ENCODE assay signal across 1 cellular context in the genomic region with DNA sequence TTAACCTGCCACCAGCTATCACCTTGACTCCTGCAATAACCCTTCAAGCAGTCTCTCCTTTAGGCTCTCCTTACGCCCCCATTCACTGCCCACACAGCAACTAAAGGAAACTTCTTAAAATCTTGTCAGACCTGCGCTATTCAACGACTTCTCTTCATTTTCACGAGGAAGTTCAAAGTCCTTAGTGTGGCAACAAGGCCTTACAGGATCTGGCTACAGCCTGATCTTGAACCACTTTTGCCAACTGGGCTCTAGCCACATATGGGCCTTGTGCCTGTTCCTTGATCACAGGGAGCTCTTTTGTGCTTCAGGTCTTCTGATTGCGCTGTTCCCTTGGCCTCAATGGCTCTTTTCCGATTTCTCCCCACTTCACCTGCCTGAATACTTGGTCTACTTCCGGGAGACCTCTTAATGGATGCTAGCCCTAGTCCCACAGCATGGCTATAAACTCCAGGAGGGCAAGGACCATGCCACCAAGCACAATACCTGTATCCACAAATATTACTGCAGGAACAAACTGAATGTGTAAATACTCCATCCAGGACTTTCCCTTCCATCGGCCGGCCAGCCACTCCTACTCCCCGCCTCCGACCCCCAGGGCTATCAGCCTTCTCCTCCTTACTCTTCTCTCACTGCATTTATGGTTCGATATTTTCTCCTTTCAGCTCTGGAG.
A peak's percentile ranks its signal among the peaks of the same experiment; 100 is the strongest.
TF ChIP-seq lines count a peak whose summit lies in the region.

No MANE protein-coding gene starts in this region.

TF ChIP-seq in HepG2, 621 proteins besides CTCF, POLR2A, EP300 and RAD21 (continued from another document):
- TF ChIP-seq, protein P1, sequence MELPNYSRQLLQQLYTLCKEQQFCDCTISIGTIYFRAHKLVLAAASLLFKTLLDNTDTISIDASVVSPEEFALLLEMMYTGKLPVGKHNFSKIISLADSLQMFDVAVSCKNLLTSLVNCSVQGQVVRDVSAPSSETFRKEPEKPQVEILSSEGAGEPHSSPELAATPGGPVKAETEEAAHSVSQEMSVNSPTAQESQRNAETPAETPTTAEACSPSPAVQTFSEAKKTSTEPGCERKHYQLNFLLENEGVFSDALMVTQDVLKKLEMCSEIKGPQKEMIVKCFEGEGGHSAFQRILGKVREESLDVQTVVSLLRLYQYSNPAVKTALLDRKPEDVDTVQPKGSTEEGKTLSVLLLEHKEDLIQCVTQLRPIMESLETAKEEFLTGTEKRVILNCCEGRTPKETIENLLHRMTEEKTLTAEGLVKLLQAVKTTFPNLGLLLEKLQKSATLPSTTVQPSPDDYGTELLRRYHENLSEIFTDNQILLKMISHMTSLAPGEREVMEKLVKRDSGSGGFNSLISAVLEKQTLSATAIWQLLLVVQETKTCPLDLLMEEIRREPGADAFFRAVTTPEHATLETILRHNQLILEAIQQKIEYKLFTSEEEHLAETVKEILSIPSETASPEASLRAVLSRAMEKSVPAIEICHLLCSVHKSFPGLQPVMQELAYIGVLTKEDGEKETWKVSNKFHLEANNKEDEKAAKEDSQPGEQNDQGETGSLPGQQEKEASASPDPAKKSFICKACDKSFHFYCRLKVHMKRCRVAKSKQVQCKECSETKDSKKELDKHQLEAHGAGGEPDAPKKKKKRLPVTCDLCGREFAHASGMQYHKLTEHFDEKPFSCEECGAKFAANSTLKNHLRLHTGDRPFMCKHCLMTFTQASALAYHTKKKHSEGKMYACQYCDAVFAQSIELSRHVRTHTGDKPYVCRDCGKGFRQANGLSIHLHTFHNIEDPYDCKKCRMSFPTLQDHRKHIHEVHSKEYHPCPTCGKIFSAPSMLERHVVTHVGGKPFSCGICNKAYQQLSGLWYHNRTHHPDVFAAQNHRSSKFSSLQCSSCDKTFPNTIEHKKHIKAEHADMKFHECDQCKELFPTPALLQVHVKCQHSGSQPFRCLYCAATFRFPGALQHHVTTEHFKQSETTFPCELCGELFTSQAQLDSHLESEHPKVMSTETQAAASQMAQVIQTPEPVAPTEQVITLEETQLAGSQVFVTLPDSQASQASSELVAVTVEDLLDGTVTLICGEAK (IDR thresholded peaks at IDR 0.05) = no peak
- TF ChIP-seq, protein P1 (CRISPR knock-in tag; IDR thresholded peaks at IDR 0.05) = no peak
- no peak for TF ChIP-seq ZNF337 (CRISPR knock-in tag; IDR thresholded peaks at IDR 0.05; ENCODE audit: borderline replicate concordance, low read depth)
- TF ChIP-seq, protein P2, sequence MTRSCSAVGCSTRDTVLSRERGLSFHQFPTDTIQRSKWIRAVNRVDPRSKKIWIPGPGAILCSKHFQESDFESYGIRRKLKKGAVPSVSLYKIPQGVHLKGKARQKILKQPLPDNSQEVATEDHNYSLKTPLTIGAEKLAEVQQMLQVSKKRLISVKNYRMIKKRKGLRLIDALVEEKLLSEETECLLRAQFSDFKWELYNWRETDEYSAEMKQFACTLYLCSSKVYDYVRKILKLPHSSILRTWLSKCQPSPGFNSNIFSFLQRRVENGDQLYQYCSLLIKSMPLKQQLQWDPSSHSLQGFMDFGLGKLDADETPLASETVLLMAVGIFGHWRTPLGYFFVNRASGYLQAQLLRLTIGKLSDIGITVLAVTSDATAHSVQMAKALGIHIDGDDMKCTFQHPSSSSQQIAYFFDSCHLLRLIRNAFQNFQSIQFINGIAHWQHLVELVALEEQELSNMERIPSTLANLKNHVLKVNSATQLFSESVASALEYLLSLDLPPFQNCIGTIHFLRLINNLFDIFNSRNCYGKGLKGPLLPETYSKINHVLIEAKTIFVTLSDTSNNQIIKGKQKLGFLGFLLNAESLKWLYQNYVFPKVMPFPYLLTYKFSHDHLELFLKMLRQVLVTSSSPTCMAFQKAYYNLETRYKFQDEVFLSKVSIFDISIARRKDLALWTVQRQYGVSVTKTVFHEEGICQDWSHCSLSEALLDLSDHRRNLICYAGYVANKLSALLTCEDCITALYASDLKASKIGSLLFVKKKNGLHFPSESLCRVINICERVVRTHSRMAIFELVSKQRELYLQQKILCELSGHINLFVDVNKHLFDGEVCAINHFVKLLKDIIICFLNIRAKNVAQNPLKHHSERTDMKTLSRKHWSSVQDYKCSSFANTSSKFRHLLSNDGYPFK (CRISPR knock-in tag; IDR thresholded peaks at IDR 0.05; ENCODE audit: borderline replicate concordance) = no peak
- TF ChIP-seq ZNF724P (CRISPR knock-in tag; IDR thresholded peaks at IDR 0.05; ENCODE audit: borderline replicate concordance) = no peak
- no peak for TF ChIP-seq ZMYM4 (CRISPR knock-in tag; IDR thresholded peaks at IDR 0.05)
- TF ChIP-seq, protein P3, sequence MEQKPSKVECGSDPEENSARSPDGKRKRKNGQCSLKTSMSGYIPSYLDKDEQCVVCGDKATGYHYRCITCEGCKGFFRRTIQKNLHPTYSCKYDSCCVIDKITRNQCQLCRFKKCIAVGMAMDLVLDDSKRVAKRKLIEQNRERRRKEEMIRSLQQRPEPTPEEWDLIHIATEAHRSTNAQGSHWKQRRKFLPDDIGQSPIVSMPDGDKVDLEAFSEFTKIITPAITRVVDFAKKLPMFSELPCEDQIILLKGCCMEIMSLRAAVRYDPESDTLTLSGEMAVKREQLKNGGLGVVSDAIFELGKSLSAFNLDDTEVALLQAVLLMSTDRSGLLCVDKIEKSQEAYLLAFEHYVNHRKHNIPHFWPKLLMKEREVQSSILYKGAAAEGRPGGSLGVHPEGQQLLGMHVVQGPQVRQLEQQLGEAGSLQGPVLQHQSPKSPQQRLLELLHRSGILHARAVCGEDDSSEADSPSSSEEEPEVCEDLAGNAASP (CRISPR knock-in tag; IDR thresholded peaks at IDR 0.05; ENCODE audit: borderline replicate concordance) = no peak
- TF ChIP-seq, protein P4, sequence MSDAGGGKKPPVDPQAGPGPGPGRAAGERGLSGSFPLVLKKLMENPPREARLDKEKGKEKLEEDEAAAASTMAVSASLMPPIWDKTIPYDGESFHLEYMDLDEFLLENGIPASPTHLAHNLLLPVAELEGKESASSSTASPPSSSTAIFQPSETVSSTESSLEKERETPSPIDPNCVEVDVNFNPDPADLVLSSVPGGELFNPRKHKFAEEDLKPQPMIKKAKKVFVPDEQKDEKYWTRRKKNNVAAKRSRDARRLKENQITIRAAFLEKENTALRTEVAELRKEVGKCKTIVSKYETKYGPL (CRISPR knock-in tag; IDR thresholded peaks at IDR 0.05) = no peak
- TF ChIP-seq, protein P5, sequence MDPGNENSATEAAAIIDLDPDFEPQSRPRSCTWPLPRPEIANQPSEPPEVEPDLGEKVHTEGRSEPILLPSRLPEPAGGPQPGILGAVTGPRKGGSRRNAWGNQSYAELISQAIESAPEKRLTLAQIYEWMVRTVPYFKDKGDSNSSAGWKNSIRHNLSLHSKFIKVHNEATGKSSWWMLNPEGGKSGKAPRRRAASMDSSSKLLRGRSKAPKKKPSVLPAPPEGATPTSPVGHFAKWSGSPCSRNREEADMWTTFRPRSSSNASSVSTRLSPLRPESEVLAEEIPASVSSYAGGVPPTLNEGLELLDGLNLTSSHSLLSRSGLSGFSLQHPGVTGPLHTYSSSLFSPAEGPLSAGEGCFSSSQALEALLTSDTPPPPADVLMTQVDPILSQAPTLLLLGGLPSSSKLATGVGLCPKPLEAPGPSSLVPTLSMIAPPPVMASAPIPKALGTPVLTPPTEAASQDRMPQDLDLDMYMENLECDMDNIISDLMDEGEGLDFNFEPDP (CRISPR knock-in tag; conservative IDR thresholded peaks at IDR 0.05) = no peak
- TF ChIP-seq ZBTB42 (CRISPR knock-in tag; IDR thresholded peaks at IDR 0.05) = no peak
- no peak for TF ChIP-seq TSC22D2 (CRISPR knock-in tag; IDR thresholded peaks at IDR 0.05; ENCODE audit: borderline replicate concordance)
- TF ChIP-seq, protein P6, sequence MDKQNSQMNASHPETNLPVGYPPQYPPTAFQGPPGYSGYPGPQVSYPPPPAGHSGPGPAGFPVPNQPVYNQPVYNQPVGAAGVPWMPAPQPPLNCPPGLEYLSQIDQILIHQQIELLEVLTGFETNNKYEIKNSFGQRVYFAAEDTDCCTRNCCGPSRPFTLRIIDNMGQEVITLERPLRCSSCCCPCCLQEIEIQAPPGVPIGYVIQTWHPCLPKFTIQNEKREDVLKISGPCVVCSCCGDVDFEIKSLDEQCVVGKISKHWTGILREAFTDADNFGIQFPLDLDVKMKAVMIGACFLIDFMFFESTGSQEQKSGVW (CRISPR knock-in tag; IDR thresholded peaks at IDR 0.05; ENCODE audit: borderline replicate concordance) = no peak
- no peak; the same call in 1 of the 2 replicates for TF ChIP-seq POLR2G (IDR thresholded peaks at IDR 0.05; ENCODE audit: low read depth, low read length)
- no peak for TF ChIP-seq ZNF883 (CRISPR knock-in tag; IDR thresholded peaks at IDR 0.05; ENCODE audit: not compliant biosample characterization)
- TF ChIP-seq, protein P7, sequence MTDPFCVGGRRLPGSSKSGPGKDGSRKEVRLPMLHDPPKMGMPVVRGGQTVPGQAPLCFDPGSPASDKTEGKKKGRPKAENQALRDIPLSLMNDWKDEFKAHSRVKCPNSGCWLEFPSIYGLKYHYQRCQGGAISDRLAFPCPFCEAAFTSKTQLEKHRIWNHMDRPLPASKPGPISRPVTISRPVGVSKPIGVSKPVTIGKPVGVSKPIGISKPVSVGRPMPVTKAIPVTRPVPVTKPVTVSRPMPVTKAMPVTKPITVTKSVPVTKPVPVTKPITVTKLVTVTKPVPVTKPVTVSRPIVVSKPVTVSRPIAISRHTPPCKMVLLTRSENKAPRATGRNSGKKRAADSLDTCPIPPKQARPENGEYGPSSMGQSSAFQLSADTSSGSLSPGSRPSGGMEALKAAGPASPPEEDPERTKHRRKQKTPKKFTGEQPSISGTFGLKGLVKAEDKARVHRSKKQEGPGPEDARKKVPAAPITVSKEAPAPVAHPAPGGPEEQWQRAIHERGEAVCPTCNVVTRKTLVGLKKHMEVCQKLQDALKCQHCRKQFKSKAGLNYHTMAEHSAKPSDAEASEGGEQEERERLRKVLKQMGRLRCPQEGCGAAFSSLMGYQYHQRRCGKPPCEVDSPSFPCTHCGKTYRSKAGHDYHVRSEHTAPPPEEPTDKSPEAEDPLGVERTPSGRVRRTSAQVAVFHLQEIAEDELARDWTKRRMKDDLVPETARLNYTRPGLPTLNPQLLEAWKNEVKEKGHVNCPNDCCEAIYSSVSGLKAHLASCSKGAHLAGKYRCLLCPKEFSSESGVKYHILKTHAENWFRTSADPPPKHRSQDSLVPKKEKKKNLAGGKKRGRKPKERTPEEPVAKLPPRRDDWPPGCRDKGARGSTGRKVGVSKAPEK (CRISPR knock-in tag; IDR thresholded peaks at IDR 0.05; ENCODE audit: borderline replicate concordance) = no peak
- TF ChIP-seq MYC (CRISPR knock-in tag; IDR thresholded peaks at IDR 0.05; ENCODE audit: borderline replicate concordance) = no peak; the same call in 1 of the 2 replicates
- TF ChIP-seq GZF1 (CRISPR knock-in tag; IDR thresholded peaks at IDR 0.05) = no peak
- TF ChIP-seq FOXK2 (IDR thresholded peaks at IDR 0.05) = no peak
- TF ChIP-seq NCOA2 (CRISPR knock-in tag; IDR thresholded peaks at IDR 0.05) = peak; percentile 25; the same call in 1 of the 2 replicates
- TF ChIP-seq CBFB (CRISPR knock-in tag; IDR thresholded peaks at IDR 0.05) = no peak
- TF ChIP-seq, protein P8, sequence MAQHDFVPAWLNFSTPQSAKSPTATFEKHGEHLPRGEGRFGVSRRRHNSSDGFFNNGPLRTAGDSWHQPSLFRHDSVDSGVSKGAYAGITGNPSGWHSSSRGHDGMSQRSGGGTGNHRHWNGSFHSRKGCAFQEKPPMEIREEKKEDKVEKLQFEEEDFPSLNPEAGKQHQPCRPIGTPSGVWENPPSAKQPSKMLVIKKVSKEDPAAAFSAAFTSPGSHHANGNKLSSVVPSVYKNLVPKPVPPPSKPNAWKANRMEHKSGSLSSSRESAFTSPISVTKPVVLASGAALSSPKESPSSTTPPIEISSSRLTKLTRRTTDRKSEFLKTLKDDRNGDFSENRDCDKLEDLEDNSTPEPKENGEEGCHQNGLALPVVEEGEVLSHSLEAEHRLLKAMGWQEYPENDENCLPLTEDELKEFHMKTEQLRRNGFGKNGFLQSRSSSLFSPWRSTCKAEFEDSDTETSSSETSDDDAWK (CRISPR knock-in tag; IDR thresholded peaks at IDR 0.05) = no peak
- no peak for TF ChIP-seq SRSF9 (IDR thresholded peaks at IDR 0.05; ENCODE audit: borderline replicate concordance, insufficient read depth, low read depth, low read length, poor library complexity, severe bottlenecking)
- TF ChIP-seq, protein P9, sequence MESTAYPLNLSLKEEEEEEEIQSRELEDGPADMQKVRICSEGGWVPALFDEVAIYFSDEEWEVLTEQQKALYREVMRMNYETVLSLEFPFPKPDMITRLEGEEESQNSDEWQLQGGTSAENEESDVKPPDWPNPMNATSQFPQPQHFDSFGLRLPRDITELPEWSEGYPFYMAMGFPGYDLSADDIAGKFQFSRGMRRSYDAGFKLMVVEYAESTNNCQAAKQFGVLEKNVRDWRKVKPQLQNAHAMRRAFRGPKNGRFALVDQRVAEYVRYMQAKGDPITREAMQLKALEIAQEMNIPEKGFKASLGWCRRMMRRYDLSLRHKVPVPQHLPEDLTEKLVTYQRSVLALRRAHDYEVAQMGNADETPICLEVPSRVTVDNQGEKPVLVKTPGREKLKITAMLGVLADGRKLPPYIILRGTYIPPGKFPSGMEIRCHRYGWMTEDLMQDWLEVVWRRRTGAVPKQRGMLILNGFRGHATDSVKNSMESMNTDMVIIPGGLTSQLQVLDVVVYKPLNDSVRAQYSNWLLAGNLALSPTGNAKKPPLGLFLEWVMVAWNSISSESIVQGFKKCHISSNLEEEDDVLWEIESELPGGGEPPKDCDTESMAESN (CRISPR knock-in tag; conservative IDR thresholded peaks at IDR 0.05) = 0 out of 2 replicates have a peak, but pooled peaks have one; percentile 48
- no peak for TF ChIP-seq TOPORS (CRISPR knock-in tag; IDR thresholded peaks at IDR 0.05)
- TF ChIP-seq ZNF605 (CRISPR knock-in tag; IDR thresholded peaks at IDR 0.05) = no peak
